In the genomic region with DNA sequence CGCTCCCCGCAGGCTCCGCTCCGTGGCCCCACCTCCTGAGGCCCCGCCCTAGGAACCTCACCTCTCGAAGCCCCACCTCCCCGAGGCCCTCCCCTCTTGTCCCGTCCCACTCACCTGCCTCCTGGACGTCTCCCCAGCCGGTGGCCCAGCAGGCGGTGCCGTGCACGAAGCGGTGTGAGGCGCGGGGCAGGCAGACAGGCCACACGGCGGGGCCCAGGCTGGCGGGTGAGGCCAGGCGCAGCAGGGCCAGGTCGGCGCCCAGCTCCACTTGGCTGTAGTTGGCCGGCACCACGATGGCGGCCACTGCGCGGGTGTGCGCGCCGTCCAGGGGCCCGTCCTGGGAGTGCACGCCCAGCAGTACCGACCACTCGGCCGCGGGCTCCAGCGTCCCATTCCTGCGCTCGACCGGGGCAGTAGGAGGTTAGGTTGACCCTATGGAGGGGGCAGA, we compare ENCODE assay signal across 2 cellular contexts.
TF ChIP-seq lines count a peak whose summit lies in the region.

No MANE protein-coding gene starts in this region.

TF ChIP-seq in SK-N-SH, 30 proteins besides CTCF, POLR2A, EP300 and RAD21 (continued from another document):
- TF ChIP-seq, protein P1, sequence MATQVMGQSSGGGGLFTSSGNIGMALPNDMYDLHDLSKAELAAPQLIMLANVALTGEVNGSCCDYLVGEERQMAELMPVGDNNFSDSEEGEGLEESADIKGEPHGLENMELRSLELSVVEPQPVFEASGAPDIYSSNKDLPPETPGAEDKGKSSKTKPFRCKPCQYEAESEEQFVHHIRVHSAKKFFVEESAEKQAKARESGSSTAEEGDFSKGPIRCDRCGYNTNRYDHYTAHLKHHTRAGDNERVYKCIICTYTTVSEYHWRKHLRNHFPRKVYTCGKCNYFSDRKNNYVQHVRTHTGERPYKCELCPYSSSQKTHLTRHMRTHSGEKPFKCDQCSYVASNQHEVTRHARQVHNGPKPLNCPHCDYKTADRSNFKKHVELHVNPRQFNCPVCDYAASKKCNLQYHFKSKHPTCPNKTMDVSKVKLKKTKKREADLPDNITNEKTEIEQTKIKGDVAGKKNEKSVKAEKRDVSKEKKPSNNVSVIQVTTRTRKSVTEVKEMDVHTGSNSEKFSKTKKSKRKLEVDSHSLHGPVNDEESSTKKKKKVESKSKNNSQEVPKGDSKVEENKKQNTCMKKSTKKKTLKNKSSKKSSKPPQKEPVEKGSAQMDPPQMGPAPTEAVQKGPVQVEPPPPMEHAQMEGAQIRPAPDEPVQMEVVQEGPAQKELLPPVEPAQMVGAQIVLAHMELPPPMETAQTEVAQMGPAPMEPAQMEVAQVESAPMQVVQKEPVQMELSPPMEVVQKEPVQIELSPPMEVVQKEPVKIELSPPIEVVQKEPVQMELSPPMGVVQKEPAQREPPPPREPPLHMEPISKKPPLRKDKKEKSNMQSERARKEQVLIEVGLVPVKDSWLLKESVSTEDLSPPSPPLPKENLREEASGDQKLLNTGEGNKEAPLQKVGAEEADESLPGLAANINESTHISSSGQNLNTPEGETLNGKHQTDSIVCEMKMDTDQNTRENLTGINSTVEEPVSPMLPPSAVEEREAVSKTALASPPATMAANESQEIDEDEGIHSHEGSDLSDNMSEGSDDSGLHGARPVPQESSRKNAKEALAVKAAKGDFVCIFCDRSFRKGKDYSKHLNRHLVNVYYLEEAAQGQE (IDR thresholded peaks at IDR 0.05; ENCODE audit: low read depth, low read length), result no peak
- TF ChIP-seq POLR2AphosphoS5 (IDR thresholded peaks at IDR 0.05; ENCODE audit: low read depth, low read length), result no peak
- TF ChIP-seq, protein P2, sequence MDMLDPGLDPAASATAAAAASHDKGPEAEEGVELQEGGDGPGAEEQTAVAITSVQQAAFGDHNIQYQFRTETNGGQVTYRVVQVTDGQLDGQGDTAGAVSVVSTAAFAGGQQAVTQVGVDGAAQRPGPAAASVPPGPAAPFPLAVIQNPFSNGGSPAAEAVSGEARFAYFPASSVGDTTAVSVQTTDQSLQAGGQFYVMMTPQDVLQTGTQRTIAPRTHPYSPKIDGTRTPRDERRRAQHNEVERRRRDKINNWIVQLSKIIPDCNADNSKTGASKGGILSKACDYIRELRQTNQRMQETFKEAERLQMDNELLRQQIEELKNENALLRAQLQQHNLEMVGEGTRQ (IDR thresholded peaks at IDR 0.05; ENCODE audit: borderline replicate concordance, low read depth, low read length), result no peak
- TF ChIP-seq GATA2 (CRISPR knock-in tag; IDR thresholded peaks at IDR 0.05), result no peak
- no peak for TF ChIP-seq RXRA (IDR thresholded peaks at IDR 0.05; ENCODE audit: borderline replicate concordance, low read depth)
- TF ChIP-seq, protein P3, sequence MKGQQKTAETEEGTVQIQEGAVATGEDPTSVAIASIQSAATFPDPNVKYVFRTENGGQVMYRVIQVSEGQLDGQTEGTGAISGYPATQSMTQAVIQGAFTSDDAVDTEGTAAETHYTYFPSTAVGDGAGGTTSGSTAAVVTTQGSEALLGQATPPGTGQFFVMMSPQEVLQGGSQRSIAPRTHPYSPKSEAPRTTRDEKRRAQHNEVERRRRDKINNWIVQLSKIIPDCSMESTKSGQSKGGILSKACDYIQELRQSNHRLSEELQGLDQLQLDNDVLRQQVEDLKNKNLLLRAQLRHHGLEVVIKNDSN (IDR thresholded peaks at IDR 0.05; ENCODE audit: borderline replicate concordance, low read depth), result no peak
- no peak for TF ChIP-seq SIN3A (IDR thresholded peaks at IDR 0.05; ENCODE audit: borderline replicate concordance, low read depth, low read length)
- TF ChIP-seq RCOR1 (IDR thresholded peaks at IDR 0.05; ENCODE audit: low read length), result no peak
- no peak for TF ChIP-seq NFIC (IDR thresholded peaks at IDR 0.05; ENCODE audit: borderline replicate concordance)
- no peak for TF ChIP-seq NRF1 (IDR thresholded peaks at IDR 0.05; ENCODE audit: low read depth, low read length)
- no peak for TF ChIP-seq FOSL2 (IDR thresholded peaks at IDR 0.05; ENCODE audit: borderline replicate concordance, low read depth)
- TF ChIP-seq TAF1 (IDR thresholded peaks at IDR 0.05; ENCODE audit: borderline replicate concordance, low read depth, low read length), result no peak
- TF ChIP-seq JUND (IDR thresholded peaks at IDR 0.05), result no peak
- no peak for TF ChIP-seq CHD2 (IDR thresholded peaks at IDR 0.05; ENCODE audit: low read length, partially characterized antibody)
- TF ChIP-seq, protein P4, sequence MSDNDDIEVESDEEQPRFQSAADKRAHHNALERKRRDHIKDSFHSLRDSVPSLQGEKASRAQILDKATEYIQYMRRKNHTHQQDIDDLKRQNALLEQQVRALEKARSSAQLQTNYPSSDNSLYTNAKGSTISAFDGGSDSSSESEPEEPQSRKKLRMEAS (IDR thresholded peaks at IDR 0.05; ENCODE audit: low read depth), result no peak
- TF ChIP-seq GABPA (IDR thresholded peaks at IDR 0.05; ENCODE audit: low read depth), result no peak

TF ChIP-seq in SK-N-SH treated with all-trans-retinoic acid at 6 μM for 48 hours, 23 proteins besides CTCF, POLR2A, EP300 and RAD21 (continued from another document):
- TF ChIP-seq ISL1 (CRISPR knock-in tag; IDR thresholded peaks at IDR 0.05) (no peak), BACH2 (CRISPR knock-in tag; IDR thresholded peaks at IDR 0.05; ENCODE audit: borderline replicate concordance) (no peak), TOX (CRISPR knock-in tag; IDR thresholded peaks at IDR 0.05; ENCODE audit: borderline replicate concordance) (no peak), CSDC2 (CRISPR knock-in tag; IDR thresholded peaks at IDR 0.05) (no peak), ZNF70 (CRISPR knock-in tag; IDR thresholded peaks at IDR 0.05) (no peak), ZFP3 (CRISPR knock-in tag; IDR thresholded peaks at IDR 0.05) (no peak)
- TF ChIP-seq, protein P5, sequence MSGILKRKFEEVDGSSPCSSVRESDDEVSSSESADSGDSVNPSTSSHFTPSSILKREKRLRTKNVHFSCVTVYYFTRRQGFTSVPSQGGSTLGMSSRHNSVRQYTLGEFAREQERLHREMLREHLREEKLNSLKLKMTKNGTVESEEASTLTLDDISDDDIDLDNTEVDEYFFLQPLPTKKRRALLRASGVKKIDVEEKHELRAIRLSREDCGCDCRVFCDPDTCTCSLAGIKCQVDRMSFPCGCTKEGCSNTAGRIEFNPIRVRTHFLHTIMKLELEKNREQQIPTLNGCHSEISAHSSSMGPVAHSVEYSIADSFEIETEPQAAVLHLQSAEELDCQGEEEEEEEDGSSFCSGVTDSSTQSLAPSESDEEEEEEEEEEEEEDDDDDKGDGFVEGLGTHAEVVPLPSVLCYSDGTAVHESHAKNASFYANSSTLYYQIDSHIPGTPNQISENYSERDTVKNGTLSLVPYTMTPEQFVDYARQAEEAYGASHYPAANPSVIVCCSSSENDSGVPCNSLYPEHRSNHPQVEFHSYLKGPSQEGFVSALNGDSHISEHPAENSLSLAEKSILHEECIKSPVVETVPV (CRISPR knock-in tag; IDR thresholded peaks at IDR 0.05), result no peak
- TF ChIP-seq, protein P6, sequence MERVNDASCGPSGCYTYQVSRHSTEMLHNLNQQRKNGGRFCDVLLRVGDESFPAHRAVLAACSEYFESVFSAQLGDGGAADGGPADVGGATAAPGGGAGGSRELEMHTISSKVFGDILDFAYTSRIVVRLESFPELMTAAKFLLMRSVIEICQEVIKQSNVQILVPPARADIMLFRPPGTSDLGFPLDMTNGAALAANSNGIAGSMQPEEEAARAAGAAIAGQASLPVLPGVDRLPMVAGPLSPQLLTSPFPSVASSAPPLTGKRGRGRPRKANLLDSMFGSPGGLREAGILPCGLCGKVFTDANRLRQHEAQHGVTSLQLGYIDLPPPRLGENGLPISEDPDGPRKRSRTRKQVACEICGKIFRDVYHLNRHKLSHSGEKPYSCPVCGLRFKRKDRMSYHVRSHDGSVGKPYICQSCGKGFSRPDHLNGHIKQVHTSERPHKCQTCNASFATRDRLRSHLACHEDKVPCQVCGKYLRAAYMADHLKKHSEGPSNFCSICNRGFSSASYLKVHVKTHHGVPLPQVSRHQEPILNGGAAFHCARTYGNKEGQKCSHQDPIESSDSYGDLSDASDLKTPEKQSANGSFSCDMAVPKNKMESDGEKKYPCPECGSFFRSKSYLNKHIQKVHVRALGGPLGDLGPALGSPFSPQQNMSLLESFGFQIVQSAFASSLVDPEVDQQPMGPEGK (CRISPR knock-in tag; IDR thresholded peaks at IDR 0.05; ENCODE audit: borderline replicate concordance), result no peak
- TF ChIP-seq, protein P7, sequence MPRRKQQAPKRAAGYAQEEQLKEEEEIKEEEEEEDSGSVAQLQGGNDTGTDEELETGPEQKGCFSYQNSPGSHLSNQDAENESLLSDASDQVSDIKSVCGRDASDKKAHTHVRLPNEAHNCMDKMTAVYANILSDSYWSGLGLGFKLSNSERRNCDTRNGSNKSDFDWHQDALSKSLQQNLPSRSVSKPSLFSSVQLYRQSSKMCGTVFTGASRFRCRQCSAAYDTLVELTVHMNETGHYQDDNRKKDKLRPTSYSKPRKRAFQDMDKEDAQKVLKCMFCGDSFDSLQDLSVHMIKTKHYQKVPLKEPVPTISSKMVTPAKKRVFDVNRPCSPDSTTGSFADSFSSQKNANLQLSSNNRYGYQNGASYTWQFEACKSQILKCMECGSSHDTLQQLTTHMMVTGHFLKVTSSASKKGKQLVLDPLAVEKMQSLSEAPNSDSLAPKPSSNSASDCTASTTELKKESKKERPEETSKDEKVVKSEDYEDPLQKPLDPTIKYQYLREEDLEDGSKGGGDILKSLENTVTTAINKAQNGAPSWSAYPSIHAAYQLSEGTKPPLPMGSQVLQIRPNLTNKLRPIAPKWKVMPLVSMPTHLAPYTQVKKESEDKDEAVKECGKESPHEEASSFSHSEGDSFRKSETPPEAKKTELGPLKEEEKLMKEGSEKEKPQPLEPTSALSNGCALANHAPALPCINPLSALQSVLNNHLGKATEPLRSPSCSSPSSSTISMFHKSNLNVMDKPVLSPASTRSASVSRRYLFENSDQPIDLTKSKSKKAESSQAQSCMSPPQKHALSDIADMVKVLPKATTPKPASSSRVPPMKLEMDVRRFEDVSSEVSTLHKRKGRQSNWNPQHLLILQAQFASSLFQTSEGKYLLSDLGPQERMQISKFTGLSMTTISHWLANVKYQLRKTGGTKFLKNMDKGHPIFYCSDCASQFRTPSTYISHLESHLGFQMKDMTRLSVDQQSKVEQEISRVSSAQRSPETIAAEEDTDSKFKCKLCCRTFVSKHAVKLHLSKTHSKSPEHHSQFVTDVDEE (CRISPR knock-in tag; IDR thresholded peaks at IDR 0.05), result no peak
